21 cellular contexts compared by ENCODE assay signal in genomic region chr5:97365918-97366317, GRCh38.
"Had no signal": no experiment of that assay in that cellular context is flagged by ENCODE, and none has a peak within 500 bp of the region (broad histone marks: within the 10 kb centered on the region; RNA-seq: fewer than 3 reads in every experiment).

No MANE protein-coding gene starts in this region.

- H3K4me3 ChIP-seq: coronary artery, dorsolateral prefrontal cortex, esophagus squamous epithelium, gastrocnemius medialis, heart right ventricle, left lung, lower lobe of right lung, mucosa of descending colon had no signal

- H3K27me3 Mint-ChIP-seq: naive B cell had no signal

- H3K4me3 Mint-ChIP-seq: mesothelial cell of epicardium had no signal

- H3K36me3 ChIP-seq: esophagus squamous epithelium, gastrocnemius medialis, heart right ventricle, left lung, lower lobe of right lung had no signal

- H3K36me3 Mint-ChIP-seq: mesothelial cell of epicardium had no signal

- H3K4me1 ChIP-seq: esophagus squamous epithelium, gastrocnemius medialis, heart right ventricle, left lung, lower lobe of right lung had no signal

- ATAC-seq: esophagus mucosa, gastrocnemius medialis, heart right ventricle, left cardiac atrium, left lung, left ventricle myocardium superior, lower lobe of right lung, mucosa of descending colon had no signal

- H3K27ac ChIP-seq: coronary artery, dorsolateral prefrontal cortex, esophagus squamous epithelium, gastrocnemius medialis, heart right ventricle, left lung, lower lobe of right lung had no signal

- H3K9me3 ChIP-seq: gastrocnemius medialis, lower lobe of right lung, mucosa of descending colon had no signal

- H3K4me1 Mint-ChIP-seq: mesothelial cell of epicardium had no signal

- H3K27ac Mint-ChIP-seq: mesothelial cell of epicardium, naive B cell had no signal

- DNase-seq: dermis blood vessel endothelial cell; dorsolateral prefrontal cortex; effector CD4-positive, alpha-beta T cell; effector memory CD4-positive, alpha-beta T cell; esophagus squamous epithelium; foreskin melanocyte; gastrocnemius medialis; glutamatergic neuron; head of caudate nucleus; heart right ventricle; hippocampal formation; left cardiac atrium; left lung; left ventricle myocardium superior; lower lobe of right lung; mesenchymal stem cell; mucosa of descending colon; naive B cell had no signal

- H3K27me3 ChIP-seq: dorsolateral prefrontal cortex, esophagus squamous epithelium, gastrocnemius medialis, heart right ventricle, left lung had no signal
